Comparison of ENCODE assay signal across 16 cellular contexts in genomic region chr6:21965029-21965428, GRCh38.
DNase-seq lines count a peak whose midpoint lies in the region; ATAC-seq and TF ChIP-seq lines count a peak whose summit lies in the region.
"Had no signal": no experiment of that assay in that cellular context is flagged by ENCODE, and none has a peak within 500 bp of the region (broad histone marks: within the 10 kb centered on the region; RNA-seq: fewer than 3 reads in every experiment).

No MANE protein-coding gene starts in this region.

- H3K36me3 ChIP-seq in BLaER1 treated with 17β-estradiol and CSF1 and Interleukin-3, amounts not matched to agents 10 nM and 100 nM = no peaks in the 10 kb centered on the region
- no peaks in the 10 kb centered on the region for H3K36me3 ChIP-seq in HEK293 (ENCODE audit: control insufficient read depth in 2 of 2, insufficient read depth in 1 of 2, low read length in 2 of 2)
- H3K36me3 ChIP-seq in adrenal gland (replicated peaks in 1 of 2) = no peaks in the 10 kb centered on the region
- H3K36me3 ChIP-seq: HAP-1 had no signal

- H3K27me3 ChIP-seq in BLaER1 treated with 17β-estradiol and CSF1 and Interleukin-3, amounts not matched to agents 10 nM and 100 nM = no peaks in the 10 kb centered on the region
- no peaks in the 10 kb centered on the region for H3K27me3 ChIP-seq in adrenal gland

- H3K9ac ChIP-seq in BLaER1 treated with 17β-estradiol and CSF1 and Interleukin-3, amounts not matched to agents 10 nM and 100 nM = peak overlapping the region in 7 of 11 experiments; percentile 31 to 86 (median 56); a peak in 10 of 22 replicates

- no peaks in the 10 kb centered on the region for H3K9me3 Mint-ChIP-seq in WTC11
- no peaks in the 10 kb centered on the region for H3K9me3 Mint-ChIP-seq in activated T-cell treated with anti-CD3 and anti-CD28 coated beads, Interleukin-2, amount 50 U/mL, for 72 hours
- H3K9me3 Mint-ChIP-seq: CD14-positive monocyte had no signal

- ATAC-seq in WTC11 (no peak), HG02938 (IDR thresholded peaks at IDR 0.05; ENCODE audit: unreplicated experiment) (no peak)
- ATAC-seq in activated T-cell treated with anti-CD3 and anti-CD28 coated beads, Interleukin-2, amount 50 U/mL, for 72 hours (replicated peaks in 1 of 2) = no peak
- ATAC-seq: SK-N-SH treated with all-trans-retinoic acid at 6 μM for 48 hours had no signal

- peaks cover 49 to 73% (median 58%) of the 10 kb centered on the region in 10 experiments for H3K4me1 ChIP-seq in BLaER1 treated with 17β-estradiol and CSF1 and Interleukin-3, amounts not matched to agents 10 nM and 100 nM
- H3K4me1 ChIP-seq in HEK293 (ENCODE audit: control insufficient read depth, insufficient read depth, low read length) (0 out of 2 replicates have a peak, but pooled peaks cover 3% of the 10 kb centered on the region), adrenal gland (replicated peaks in 1 of 2) (no peaks in the 10 kb centered on the region)
- H3K4me1 ChIP-seq: HAP-1 had no signal

- H3K4me1 Mint-ChIP-seq in WTC11 = peaks cover 55% of the 10 kb centered on the region
- H3K4me1 Mint-ChIP-seq in activated T-cell treated with anti-CD3 and anti-CD28 coated beads, Interleukin-2, amount 50 U/mL, for 72 hours (ENCODE audit: low read depth) = no peaks in the 10 kb centered on the region

- H3K4me3 Mint-ChIP-seq in WTC11 = no peak overlapping the region
- H3K4me3 Mint-ChIP-seq in activated T-cell treated with anti-CD3 and anti-CD28 coated beads, Interleukin-2, amount 50 U/mL, for 72 hours = no peak overlapping the region

- no peaks in the 10 kb centered on the region for H3K27me3 Mint-ChIP-seq in WTC11 (ENCODE audit: low read depth)
- H3K27me3 Mint-ChIP-seq in activated T-cell treated with anti-CD3 and anti-CD28 coated beads, Interleukin-2, amount 50 U/mL, for 72 hours (ENCODE audit: low read depth) = no peaks in the 10 kb centered on the region

- peak overlapping the region in 9 of 11 experiments; percentile 0 to 90 (median 82); a peak in 17 of 22 replicates for H3K27ac ChIP-seq in BLaER1 treated with 17β-estradiol and CSF1 and Interleukin-3, amounts not matched to agents 10 nM and 100 nM
- H3K27ac ChIP-seq in HEK293 (ENCODE audit: extremely low read depth, low read depth, low read length) = no peak overlapping the region
- H3K27ac ChIP-seq in adrenal gland = no peak overlapping the region

- WGBS in adrenal gland, 4 donors = 53 to 63% (median 63%) methylated on average over 3 of the region's 3 CpGs

- POLR2A ChIA-PET in HEK293 (lab: Yijun Ruan, JAX) (no interaction called here), WTC11 (lab: Charles Lee) (no interaction called here)

- peak overlapping the region in 9 of 10 experiments; percentile 28 to 67 (median 59); a peak in 10 of 20 replicates for H3K4me3 ChIP-seq in BLaER1 treated with 17β-estradiol and CSF1 and Interleukin-3, amounts not matched to agents 10 nM and 100 nM
- H3K4me3 ChIP-seq in HEK293 (ENCODE audit: low read depth, low read length) (no peak overlapping the region), adrenal gland (no peak overlapping the region)
- H3K4me3 ChIP-seq: HAP-1 had no signal

- no peak for TF ChIP-seq CTCF in HEK293 (tag by site-specific recombination; IDR thresholded peaks at IDR 0.05)
- TF ChIP-seq CTCF in WTC11 (IDR thresholded peaks at IDR 0.05) = no peak
- no peak for TF ChIP-seq CTCF in adrenal gland (IDR thresholded peaks at IDR 0.05)

- intact Hi-C loops in adrenal gland (cut with DNase I) = no loop called here

- CTCF ChIA-PET in HEK293 (lab: Yijun Ruan, JAX) = no interaction called here
- CTCF ChIA-PET in WTC11 (lab: Charles Lee) = no interaction called here

- H3K9me3 ChIP-seq in BLaER1 treated with 17β-estradiol and CSF1 and Interleukin-3, amounts not matched to agents 10 nM and 100 nM (replicated peaks in 1 of 11) = peaks cover 0 to 24% (median 10%) of the 10 kb centered on the region in 11 experiments; a peak in 12 of 22 replicates
- H3K9me3 ChIP-seq in HEK293 (ENCODE audit: control insufficient read depth, insufficient read depth, low read depth, low read length) (no peaks in the 10 kb centered on the region), adrenal gland (replicated peaks in 1 of 3) (no peaks in the 10 kb centered on the region)
- H3K9me3 ChIP-seq: HAP-1 had no signal

- peak overlapping the region; percentile 51 to 96 (median 85) for H3K4me2 ChIP-seq in BLaER1 treated with 17β-estradiol and CSF1 and Interleukin-3, amounts not matched to agents 10 nM and 100 nM

- H3K36me3 Mint-ChIP-seq in WTC11 = peaks cover 2% of the 10 kb centered on the region
- H3K36me3 Mint-ChIP-seq in activated T-cell treated with anti-CD3 and anti-CD28 coated beads, Interleukin-2, amount 50 U/mL, for 72 hours (ENCODE audit: insufficient read depth in 2 of 2) = no peaks in the 10 kb centered on the region
- H3K36me3 Mint-ChIP-seq: CD14-positive monocyte had no signal

- H4K20me1 ChIP-seq in BLaER1 treated with 17β-estradiol and CSF1 and Interleukin-3, amounts not matched to agents 10 nM and 100 nM = no peaks in the 10 kb centered on the region

- H3K27ac Mint-ChIP-seq in WTC11 = 0 out of 2 replicates have a peak overlapping the region, but pooled peaks have one; percentile 58
- no peak overlapping the region for H3K27ac Mint-ChIP-seq in activated T-cell treated with anti-CD3 and anti-CD28 coated beads, Interleukin-2, amount 50 U/mL, for 72 hours

- peak; percentile 60 for DNase-seq in MV-4-11 (lab: John Stamatoyannopoulos, UW)
- no peak for DNase-seq in WTC11 (ENCODE audit: low spot score)
- DNase-seq in adrenal gland = no peak
- DNase-seq in activated T-cell treated with anti-CD3 and anti-CD28 coated beads, Interleukin-2, amount 50 U/mL, for 72 hours = no peak
- no peak for DNase-seq in activated CD4-positive, alpha-beta T cell treated with anti-CD3 and anti-CD28 coated beads, Interleukin-2, amount 50 U/mL, for 4 hours
- DNase-seq: COR-L47, NCI-H1092, NCI-H226, NCI-H524 treated with DMSO at 0.1 percent for 48 hours, SHP77 treated with DMSO at 0.1 percent for 48 hours had no signal

- no peak for TF ChIP-seq POLR2A in adrenal gland (IDR thresholded peaks at IDR 0.05)

TF ChIP-seq in HEK293, 187 proteins besides CTCF, POLR2A, EP300 and RAD21:
- TF ChIP-seq EGR2 (tag by site-specific recombination; IDR thresholded peaks at IDR 0.05; ENCODE audit: low read depth) = peak; percentile 29; the same call in 1 of the 2 replicates
- no peak for TF ChIP-seq FEZF1 (tag by site-specific recombination; IDR thresholded peaks at IDR 0.05)
- TF ChIP-seq KLF17 (tag by site-specific recombination; IDR thresholded peaks at IDR 0.05) = no peak

TF ChIP-seq in WTC11, 78 proteins besides CTCF, POLR2A, EP300 and RAD21:
- no peak for TF ChIP-seq GABPB1 (CRISPR knock-in tag; IDR thresholded peaks at IDR 0.05)
- no peak for TF ChIP-seq ZNF671 (CRISPR knock-in tag; IDR thresholded peaks at IDR 0.05)
- TF ChIP-seq EMX1 (CRISPR knock-in tag; IDR thresholded peaks at IDR 0.05) = no peak
- peak; percentile 75; the same call in 1 of the 2 replicates for TF ChIP-seq ZNF263 (CRISPR knock-in tag; IDR thresholded peaks at IDR 0.05; ENCODE audit: low read depth)
- TF ChIP-seq NR3C1 (CRISPR knock-in tag; conservative IDR thresholded peaks at IDR 0.05; ENCODE audit: low read depth) = no peak

Comparison
In these comparisons a context has a peak if more than half of its experiments do, and no peak if none do; other contexts are left out.
1. H3K27ac ChIP-seq: peak in BLaER1 treated with 17β-estradiol and CSF1 and Interleukin-3, amounts not matched to agents 10 nM and 100 nM (9 of 11); none in HEK293 (single experiment) and adrenal gland (0 of 5).
2. H3K4me3 ChIP-seq: peak in BLaER1 treated with 17β-estradiol and CSF1 and Interleukin-3, amounts not matched to agents 10 nM and 100 nM (9 of 10); none in HEK293 (single experiment) and adrenal gland (0 of 4).